ENCODE assay signal across 8 cellular contexts in genomic region chr12:9674226-9674590, GRCh38. TPM values are rescaled to one million over a fixed set of nuclear protein-coding genes. Genes with fewer than 3 reads are reported as not detected.
DNase-seq lines count a peak whose midpoint lies in the region; ATAC-seq and TF ChIP-seq lines count a peak whose summit lies in the region.

No MANE protein-coding gene starts in this region.

- no peaks in the 10 kb centered on the region for H3K79me2 ChIP-seq in osteoblast (ENCODE audit: insufficient read depth, low read length)

- H3K27me3 ChIP-seq in osteoblast (ENCODE audit: insufficient read depth, low read length), result no peaks in the 10 kb centered on the region

- DNase-seq in activated T-cell treated with anti-CD3 and anti-CD28 coated beads, Interleukin-2, amount 50 U/mL, for 72 hours, result peak; percentile 52 to 53
- DNase-seq in osteoblast (ENCODE audit: insufficient read length, low spot score, missing footprints) (no peak), NCI-H2227 (lab: John Stamatoyannopoulos, UW; ENCODE audit: unreplicated experiment) (no peak), superior temporal gyrus (ENCODE audit: extremely low spot score) (no peak), DMS79 (lab: John Stamatoyannopoulos, UW) (no peak), HuH-7.5 (ENCODE audit: low spot score) (no peak)

- H3K9me3 Mint-ChIP-seq in activated T-cell treated with anti-CD3 and anti-CD28 coated beads, Interleukin-2, amount 50 U/mL, for 72 hours, result no peaks in the 10 kb centered on the region

- H2AFZ ChIP-seq in osteoblast (ENCODE audit: low read length), result no peak overlapping the region

- peak overlapping the region; percentile 15 for H3K27ac ChIP-seq in osteoblast (ENCODE audit: low read depth, low read length)

- H3K27ac Mint-ChIP-seq in activated T-cell treated with anti-CD3 and anti-CD28 coated beads, Interleukin-2, amount 50 U/mL, for 72 hours, result peak overlapping the region; percentile 96

- TF ChIP-seq CTCF in osteoblast (IDR thresholded peaks at IDR 0.05; ENCODE audit: extremely low read depth, low read depth, low read length), result no peak

- H3K4me2 ChIP-seq in osteoblast (ENCODE audit: insufficient read depth, low read length), result peak overlapping the region; percentile 50

- H3K36me3 ChIP-seq in osteoblast (ENCODE audit: insufficient read depth, low read length), result no peaks in the 10 kb centered on the region

- peak overlapping the region; percentile 88 for H3K4me3 Mint-ChIP-seq in activated T-cell treated with anti-CD3 and anti-CD28 coated beads, Interleukin-2, amount 50 U/mL, for 72 hours

- ATAC-seq in GM19023 (IDR thresholded peaks at IDR 0.05; ENCODE audit: unreplicated experiment) (peak; percentile 32), HG03045 (IDR thresholded peaks at IDR 0.05; ENCODE audit: unreplicated experiment) (peak; percentile 9)
- ATAC-seq in activated T-cell treated with anti-CD3 and anti-CD28 coated beads, Interleukin-2, amount 50 U/mL, for 72 hours (replicated peaks in 1 of 2), result peak; percentile 20 to 25

- H3K27me3 Mint-ChIP-seq in activated T-cell treated with anti-CD3 and anti-CD28 coated beads, Interleukin-2, amount 50 U/mL, for 72 hours (ENCODE audit: low read depth), result no peaks in the 10 kb centered on the region

- peaks cover 16% of the 10 kb centered on the region for H3K4me1 ChIP-seq in osteoblast (ENCODE audit: insufficient read depth, low read length)

- no peak overlapping the region for H3K4me3 ChIP-seq in osteoblast (ENCODE audit: insufficient read depth, low read length)

- no peaks in the 10 kb centered on the region for H4K20me1 ChIP-seq in osteoblast (ENCODE audit: insufficient read depth, low read length)

- peaks cover 37 to 81% of the 10 kb centered on the region in 2 donors for H3K36me3 Mint-ChIP-seq in activated T-cell treated with anti-CD3 and anti-CD28 coated beads, Interleukin-2, amount 50 U/mL, for 72 hours (ENCODE audit: insufficient read depth in 2 of 2)

- no peaks in the 10 kb centered on the region for H3K9me3 ChIP-seq in osteoblast (ENCODE audit: low read depth, low read length)

- H3K4me1 Mint-ChIP-seq in activated T-cell treated with anti-CD3 and anti-CD28 coated beads, Interleukin-2, amount 50 U/mL, for 72 hours (ENCODE audit: low read depth), result peaks cover 64% of the 10 kb centered on the region

RNA-seq across cellular contexts. Expression of gene CLEC2D, which starts 4.7 kb away (rescaled TPM):
- 100 to 1,000 TPM; 269 to 293 TPM for total RNA-seq in activated T-cell treated with anti-CD3 and anti-CD28 coated beads, Interleukin-2, amount 50 U/mL, for 72 hours
- total RNA-seq in osteoblast, result 9.4 TPM in 2 replicates

RNA-seq across cellular contexts. Expression of gene CLECL1, which starts 58.7 kb away (rescaled TPM):
- total RNA-seq in activated T-cell treated with anti-CD3 and anti-CD28 coated beads, Interleukin-2, amount 50 U/mL, for 72 hours, result 10 to 100 TPM; 11.5 to 13.8 TPM
- not detected in 2 replicates for total RNA-seq in osteoblast

Comparison
In these comparisons a context has a peak if more than half of its experiments do, and no peak if none do; other contexts are left out.
1. DNase-seq: peak in activated T-cell treated with anti-CD3 and anti-CD28 coated beads, Interleukin-2, amount 50 U/mL, for 72 hours (2 of 2); none in osteoblast (single experiment), NCI-H2227 (single experiment), superior temporal gyrus (single experiment), DMS79 (single experiment) and HuH-7.5 (single experiment).
2. RNA of gene CLEC2D, which starts 4.7 kb away (total RNA-seq): 269 to 293 TPM in activated T-cell treated with anti-CD3 and anti-CD28 coated beads, Interleukin-2, amount 50 U/mL, for 72 hours; 9.4 TPM in osteoblast; every median in the first group is over 10 times any median in the second.
3. RNA of gene CLECL1, which starts 58.7 kb away (total RNA-seq): 11.5 to 13.8 TPM in activated T-cell treated with anti-CD3 and anti-CD28 coated beads, Interleukin-2, amount 50 U/mL, for 72 hours; not detected in osteoblast; every median in the first group is over 10 times any median in the second.
4. Peak in every context shown above with its lines, with median percentiles within 50 percentile points of each other: ATAC-seq.